In the genomic region with DNA sequence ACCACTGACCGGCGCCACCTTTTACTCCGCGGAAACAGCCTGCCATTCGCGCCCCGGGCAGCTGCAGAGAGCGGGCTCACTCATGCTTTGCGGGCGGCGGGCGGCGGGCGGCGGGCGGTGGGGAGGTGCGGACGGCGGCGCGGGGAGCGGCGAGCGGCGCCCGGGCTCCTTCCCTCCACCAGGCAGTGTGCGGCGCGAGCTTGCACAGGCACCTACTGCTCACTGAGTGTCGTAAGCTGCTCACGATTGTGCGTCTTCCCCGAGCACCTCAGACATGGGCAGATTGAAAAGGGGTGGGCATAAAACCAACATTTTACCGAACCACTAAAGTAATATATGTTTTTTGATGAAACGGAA, we compare ENCODE assay signal across 9 cellular contexts. TPM values are rescaled to one million over a fixed set of nuclear protein-coding genes. Genes with fewer than 3 reads are reported as not detected.
DNase-seq lines count a peak whose midpoint lies in the region; ATAC-seq and TF ChIP-seq lines count a peak whose summit lies in the region.
"Had no signal": no experiment of that assay in that cellular context is flagged by ENCODE, and none has a peak within 500 bp of the region (broad histone marks: within the 10 kb centered on the region; RNA-seq: fewer than 3 reads in every experiment).

Gene LRRTM1, minus strand, starts transcription at position 231 of the 357 bp plus-strand sequence. CDS start 933 bp downstream, outside the sequence.

- H3K27me3 ChIP-seq in thyroid gland, result no peaks in the 10 kb centered on the region

- WGBS in thyroid gland, 2 donors, result 1 to 4% methylated on average over 11 to 35 of the region's 35 CpGs

- DNase-seq in NCI-H2081 (lab: John Stamatoyannopoulos, UW) (peak; percentile 36 to 43), NCI-H2081 treated with DMSO at 0.1 percent for 48 hours (lab: John Stamatoyannopoulos, UW) (no peak), cerebellum (ENCODE audit: low spot score) (no peak), left colon (peak in 1 of 2 donors; percentile 12), thyroid gland (peak; percentile 29 to 40), foreskin melanocyte (no peak), LoVo (ENCODE audit: low spot score) (no peak)
- DNase-seq: NCI-H187 treated with DMSO at 0.1 percent for 48 hours had no signal

- intact Hi-C loops in left colon (cut with DNase I, micrococcal nuclease) (no loop called here), thyroid gland (cut with DNase I) (no loop called here)

- H3K4me1 ChIP-seq in thyroid gland, result peaks cover 8 to 21% of the 10 kb centered on the region in 2 donors

- TF ChIP-seq CTCF in thyroid gland (IDR thresholded peaks at IDR 0.05), result no peak

- peak; percentile 52 for ATAC-seq in left colon
- no peak for ATAC-seq in esophagus mucosa

- no peaks in the 10 kb centered on the region for H3K36me3 ChIP-seq in thyroid gland

- no peak for TF ChIP-seq POLR2A in thyroid gland (IDR thresholded peaks at IDR 0.05)

- peak within 1 kb of the TSS in 2 of 3 donors; percentile 18 to 27 for H3K4me3 ChIP-seq in thyroid gland (replicated peaks in 1 of 3)

- H3K9me3 ChIP-seq in thyroid gland, result no peaks in the 10 kb centered on the region

- no peak within 1 kb of the TSS for H3K27ac ChIP-seq in thyroid gland

RNA-seq across cellular contexts. Expression of gene LRRTM1, which starts in this region (rescaled TPM):
- total RNA-seq in cerebellum, result 10.6 TPM
- under 1 TPM; 0.21 to 0.34 TPM for total RNA-seq in left colon
- 1 to 10 TPM in 2 of 4 donors, not detected in 2; 1.2 to 1.5 TPM for total RNA-seq in thyroid gland
- total RNA-seq in esophagus mucosa, result not detected

Comparison
In these comparisons a context has a peak if more than half of its experiments do, and no peak if none do; other contexts are left out.
1. DNase-seq: peak in NCI-H2081 (2 of 2) and thyroid gland (2 of 2); none in NCI-H2081 treated with DMSO at 0.1 percent for 48 hours (single experiment), cerebellum (single experiment), foreskin melanocyte (single experiment) and LoVo (single experiment).
2. Peak in ATAC-seq in left colon; RNA of the gene not detected or under 1 TPM.